In genomic region chr22:19330205-19330604, GRCh38 we compare ENCODE assay signal across 3 cellular contexts. TPM values are rescaled to one million over a fixed set of nuclear protein-coding genes. Genes with fewer than 3 reads are reported as not detected.
DNase-seq lines count a peak whose midpoint lies in the region; ATAC-seq, FAIRE-seq and TF ChIP-seq lines count a peak whose summit lies in the region.
"Not testable (repeated sequence)": the region's sequence is repeated elsewhere in the genome, so short reads cannot be mapped to it uniquely, and the experiment has no call there.
"Had no signal": no experiment of that assay in that cellular context is flagged by ENCODE, and none has a peak within 500 bp of the region (broad histone marks: within the 10 kb centered on the region; RNA-seq: fewer than 3 reads in every experiment).

No MANE protein-coding gene starts in this region.

- in situ Hi-C loops in K562 (cut with MboI): not testable (repeated sequence)

- TF ChIP-seq EP300 in K562 (IDR thresholded peaks at IDR 0.05; ENCODE audit: low read length): not testable (repeated sequence)

- not testable (repeated sequence) for TF ChIP-seq RAD21 in K562 (CRISPR knock-in tag; conservative IDR thresholded peaks at IDR 0.05 in 1 of 2, IDR thresholded peaks at IDR 0.05 in 1 of 2)

- H3K79me2 ChIP-seq in K562 (ENCODE audit: control insufficient read depth, insufficient read depth, low read length): not testable (repeated sequence)

- DNase-seq in K562 (ENCODE audit: extremely low read depth in 1 of 4, low spot score in 3 of 4); urothelium cell line (ENCODE audit: low spot score): not testable (repeated sequence)

- H3K4me1 ChIP-seq in K562 (replicated peaks in 1 of 2; ENCODE audit: control insufficient read depth in 2 of 2, insufficient read depth in 2 of 2, low read length in 2 of 2): not testable (repeated sequence)

- TF ChIP-seq POLR2A in K562 (conservative IDR thresholded peaks at IDR 0.05): not testable (repeated sequence)

- POLR2A ChIA-PET in K562 (lab: Yijun Ruan, JAX): interaction anchor here (0.9 to 1.5 kb wide), 4 partner anchors 12 to 300 kb away, joined by 3 to 6 read pairs (median 4); no protein-coding TSS in a partner anchor

- not testable (repeated sequence) for H2AFZ ChIP-seq in K562 (ENCODE audit: low read depth, low read length)

- WGBS in K562 (ENCODE audit: insufficient coverage, low coverage, missing lambda C conversion rate): 82% methylated on average over 5 of the region's 5 CpGs

- CTCF ChIA-PET in K562 (lab: Yijun Ruan, JAX; ENCODE audit: low intra/inter-chr PET ratio): interaction anchor here (0.5 kb wide), 1 partner anchor 34 kb away, joined by 4 read pairs; no protein-coding TSS in a partner anchor

- not testable (repeated sequence) for H3K9me3 ChIP-seq in K562 (replicated peaks; ENCODE audit: control insufficient read depth, insufficient read depth, low read depth, low read length)

- not testable (repeated sequence) for FAIRE-seq in K562 (lab: Jason Lieb, UNC)
- peak; percentile 48 for FAIRE-seq in urothelium cell line (lab: Jason Lieb, UNC)

- H3K36me3 ChIP-seq in K562 (ENCODE audit: control insufficient read depth, insufficient read depth, low read length): peaks cover 48% of the 10 kb centered on the region

- not testable (repeated sequence) for H3K27ac ChIP-seq in K562 (ENCODE audit: extremely low read depth, low read depth, low read length)

- not testable (repeated sequence) for TF ChIP-seq CTCF in K562 (IDR thresholded peaks at IDR 0.05 in 2 of 3, conservative IDR thresholded peaks at IDR 0.05 in 1 of 3; ENCODE audit: insufficient read depth in 2 of 3, low read depth in 1 of 3, low read length in 3 of 3)

- H3K9me1 ChIP-seq in K562 (ENCODE audit: control insufficient read depth, insufficient read depth, low read length): not testable (repeated sequence)

- not testable (repeated sequence) for BruUV-seq in K562 (replicated peaks; lab: Mats Ljungman, UMichigan)

- H3K4me2 ChIP-seq in K562 (ENCODE audit: insufficient read depth, low read length): not testable (repeated sequence)

- H4K20me1 ChIP-seq in K562 (replicated peaks; ENCODE audit: control insufficient read depth, insufficient read depth, low read length): not testable (repeated sequence)

- not testable (repeated sequence) for ATAC-seq in K562

- not testable (repeated sequence) for H3K9ac ChIP-seq in K562 (ENCODE audit: insufficient read depth in 1 of 2, low read depth in 2 of 2, low read length in 2 of 2)

- not testable (repeated sequence) for H3K4me3 ChIP-seq in K562

- not testable (repeated sequence) for H3K27me3 ChIP-seq in K562 (ENCODE audit: control insufficient read depth in 2 of 2, insufficient read depth in 2 of 2, low read length in 2 of 2)

- intact Hi-C loops in K562 (cut with micrococcal nuclease): not testable (repeated sequence)

TF ChIP-seq in K562, 482 proteins besides CTCF, POLR2A, EP300 and RAD21 (continues in another document):
- TF ChIP-seq ZNF431 (CRISPR knock-in tag; IDR thresholded peaks at IDR 0.05) (0 out of 2 replicates have a peak, but pooled peaks have one; percentile 9), MYNN (IDR thresholded peaks at IDR 0.05) (peak; percentile 26; the same call in 1 of the 2 replicates), NR2C2 (CRISPR knock-in tag; IDR thresholded peaks at IDR 0.05) (peak; percentile 66; the same call in 1 of the 2 replicates), ZNF609 (CRISPR knock-in tag; IDR thresholded peaks at IDR 0.05; ENCODE audit: borderline replicate concordance) (0 out of 2 replicates have a peak, but pooled peaks have one; percentile 60), POLR2AphosphoS5 (IDR thresholded peaks at IDR 0.05; ENCODE audit: control insufficient read depth, insufficient read depth, low read depth, low read length) (0 out of 2 replicates have a peak, but pooled peaks have one; percentile 21)
- not testable (repeated sequence) for TF ChIP-seq MYNN (CRISPR knock-in tag; IDR thresholded peaks at IDR 0.05); NR2C2 (tag; IDR thresholded peaks at IDR 0.05)
- TF ChIP-seq, protein P1, sequence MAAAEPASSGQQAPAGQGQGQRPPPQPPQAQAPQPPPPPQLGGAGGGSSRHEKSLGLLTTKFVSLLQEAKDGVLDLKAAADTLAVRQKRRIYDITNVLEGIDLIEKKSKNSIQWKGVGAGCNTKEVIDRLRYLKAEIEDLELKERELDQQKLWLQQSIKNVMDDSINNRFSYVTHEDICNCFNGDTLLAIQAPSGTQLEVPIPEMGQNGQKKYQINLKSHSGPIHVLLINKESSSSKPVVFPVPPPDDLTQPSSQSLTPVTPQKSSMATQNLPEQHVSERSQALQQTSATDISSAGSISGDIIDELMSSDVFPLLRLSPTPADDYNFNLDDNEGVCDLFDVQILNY (CRISPR knock-in tag; IDR thresholded peaks at IDR 0.05): 0 out of 2 replicates have a peak, but pooled peaks have one; percentile 71
- TF ChIP-seq, protein P2, sequence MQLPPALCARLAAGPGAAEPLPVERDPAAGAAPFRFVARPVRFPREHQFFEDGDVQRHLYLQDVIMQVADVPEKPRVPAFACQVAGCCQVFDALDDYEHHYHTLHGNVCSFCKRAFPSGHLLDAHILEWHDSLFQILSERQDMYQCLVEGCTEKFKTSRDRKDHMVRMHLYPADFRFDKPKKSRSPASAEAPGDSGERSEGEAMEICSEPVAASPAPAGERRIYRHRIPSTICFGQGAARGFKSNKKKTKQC (CRISPR knock-in tag; IDR thresholded peaks at IDR 0.05): 0 out of 2 replicates have a peak, but pooled peaks have one; percentile 40
- TF ChIP-seq, protein P3, sequence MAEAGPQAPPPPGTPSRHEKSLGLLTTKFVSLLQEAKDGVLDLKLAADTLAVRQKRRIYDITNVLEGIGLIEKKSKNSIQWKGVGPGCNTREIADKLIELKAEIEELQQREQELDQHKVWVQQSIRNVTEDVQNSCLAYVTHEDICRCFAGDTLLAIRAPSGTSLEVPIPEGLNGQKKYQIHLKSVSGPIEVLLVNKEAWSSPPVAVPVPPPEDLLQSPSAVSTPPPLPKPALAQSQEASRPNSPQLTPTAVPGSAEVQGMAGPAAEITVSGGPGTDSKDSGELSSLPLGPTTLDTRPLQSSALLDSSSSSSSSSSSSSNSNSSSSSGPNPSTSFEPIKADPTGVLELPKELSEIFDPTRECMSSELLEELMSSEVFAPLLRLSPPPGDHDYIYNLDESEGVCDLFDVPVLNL (CRISPR knock-in tag; IDR thresholded peaks at IDR 0.05; ENCODE audit: low read depth): 0 out of 2 replicates have a peak, but pooled peaks have one; percentile 53
- TF ChIP-seq, protein P4, sequence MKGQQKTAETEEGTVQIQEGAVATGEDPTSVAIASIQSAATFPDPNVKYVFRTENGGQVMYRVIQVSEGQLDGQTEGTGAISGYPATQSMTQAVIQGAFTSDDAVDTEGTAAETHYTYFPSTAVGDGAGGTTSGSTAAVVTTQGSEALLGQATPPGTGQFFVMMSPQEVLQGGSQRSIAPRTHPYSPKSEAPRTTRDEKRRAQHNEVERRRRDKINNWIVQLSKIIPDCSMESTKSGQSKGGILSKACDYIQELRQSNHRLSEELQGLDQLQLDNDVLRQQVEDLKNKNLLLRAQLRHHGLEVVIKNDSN (CRISPR knock-in tag; IDR thresholded peaks at IDR 0.05): 0 out of 2 replicates have a peak, but pooled peaks have one; percentile 22

RNA-seq across cellular contexts. Expression of gene CLTCL1, which starts 38.7 kb away (rescaled TPM):
- total RNA-seq in K562 (2011; cell fraction: chromatin; rRNA removed; ENCODE audit: low replicate concordance): 78.7 and 79.9 TPM in 2 replicates
- total RNA-seq in K562 (2011; cell fraction: nucleolus; rRNA removed): 32.0 and 34.7 TPM in 2 replicates
- 23.7 and 38.1 TPM in 2 replicates for total RNA-seq in K562 (2011; cell fraction: nucleoplasm; rRNA removed)
- total RNA-seq in K562 (2014; rRNA removed): 4.3 and 5.4 TPM in 2 replicates
- 4.2 and 4.6 TPM in 2 replicates for total RNA-seq in K562 (2014; rRNA removed; fragmentation: Illumina TruSeq; extraction: Trizol)
- 3.6 and 4.5 TPM in 2 replicates for total RNA-seq in K562 (2015; rRNA removed; fragmentation: Illumina TruSeq; extraction: Trizol)
- total RNA-seq in K562 (2021): 8.5 and 8.8 TPM in 2 replicates
- 11.7 and 17.0 TPM in 2 replicates for polyA plus RNA-seq in K562 (2011; rRNA removed)
- polyA plus RNA-seq in K562 (2011; cell fraction: cytosol; rRNA removed): 10.3 and 14.5 TPM in 2 replicates
- polyA plus RNA-seq in K562 (2011; cell fraction: nucleus; rRNA removed): 41.1 and 49.0 TPM in 2 replicates
- 5.7 and 18.7 TPM in 2 replicates for polyA plus RNA-seq in K562 (2012)
- 4.3 and 5.0 TPM in 2 replicates for polyA plus RNA-seq in K562 (2014; fragmentation: Illumina TruSeq; extraction: Trizol)
- polyA plus RNA-seq in K562 (2014; fragmentation: Nextera tagmentation; extraction: Ambion mirVana): 1 to 10 TPM; 1.1 to 2.1 TPM
- 5.8 and 8.8 TPM in 2 replicates for polyA plus RNA-seq in K562 (2014; rRNA removed)
- polyA minus RNA-seq in K562 (2011; rRNA and poly(A)+ RNA removed): 25.0 and 27.6 TPM in 2 replicates
- polyA minus RNA-seq in K562 (2011; cell fraction: cytosol; rRNA and poly(A)+ RNA removed): 12.9 and 15.0 TPM in 2 replicates
- polyA minus RNA-seq in K562 (2011; cell fraction: nucleus; rRNA and poly(A)+ RNA removed): 18.0 and 35.4 TPM in 2 replicates
- polyA plus RNA-seq: CD4-positive, alpha-beta memory T cell had no signal
